In the genomic region with DNA sequence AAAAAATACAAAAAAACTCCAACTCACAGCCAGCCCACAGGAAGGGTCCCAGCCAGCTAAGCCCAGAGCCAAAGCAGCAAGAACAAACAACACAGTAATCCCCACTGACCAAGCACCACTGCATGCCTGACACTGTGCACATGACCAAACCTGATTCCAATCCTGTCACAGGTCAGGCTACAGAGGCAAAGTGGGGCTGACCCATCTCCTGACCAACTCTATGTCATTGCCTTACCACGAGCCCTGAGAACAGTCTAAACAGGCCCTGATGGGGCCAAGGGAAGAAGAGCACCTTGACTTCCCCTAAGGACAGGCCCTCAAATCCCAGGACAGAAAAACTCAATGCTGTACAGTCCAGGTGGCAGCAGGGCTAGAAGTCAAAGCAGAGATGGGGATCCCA, we compare ENCODE assay signal across 8 cellular contexts. TPM values are rescaled to one million over a fixed set of nuclear protein-coding genes. Genes with fewer than 3 reads are reported as not detected.
DNase-seq lines count a peak whose midpoint lies in the region; ATAC-seq and TF ChIP-seq lines count a peak whose summit lies in the region.

No MANE protein-coding gene starts in this region.

- POLR2A ChIA-PET in GM10248 (lab: Yijun Ruan, JAX) = interaction anchor here (0.7 to 1.2 kb wide), 2 partner anchors 11 to 75 kb away, joined by 4 to 5 read pairs; no protein-coding TSS in a partner anchor

- no peak for ATAC-seq in right cardiac atrium
- no peak for ATAC-seq in left ventricle myocardium superior
- no peak for ATAC-seq in HG03521 (IDR thresholded peaks at IDR 0.05; ENCODE audit: unreplicated experiment)
- ATAC-seq in HG02981 (IDR thresholded peaks at IDR 0.05; ENCODE audit: unreplicated experiment) = no peak

- H3K27me3 ChIP-seq in right cardiac atrium (ENCODE audit: control insufficient read depth, insufficient read depth) (no peaks in the 10 kb centered on the region), dorsolateral prefrontal cortex (no peaks in the 10 kb centered on the region)

- DNase-seq in right cardiac atrium (no peak), left ventricle myocardium superior (no peak), dorsolateral prefrontal cortex (peak in 1 of 10 donors; percentile 33), GM10248 (ENCODE audit: extremely low spot score) (no peak)
- no peak for DNase-seq in activated effector memory CD4-positive, alpha-beta T cell treated with Interleukin-2 at 50 U/mL for 16 hours

- WGBS in right cardiac atrium = 77% methylated on average over 1 of the region's 1 CpG
- 94 to 100% methylated on average over 1 of the region's 1 CpG for WGBS in mesodermal cell (ENCODE audit: insufficient coverage in 2 of 2), 2 experiments

- H3K4me3 ChIP-seq in right cardiac atrium (ENCODE audit: low read length) (peak overlapping the region; percentile 16), dorsolateral prefrontal cortex (peak overlapping the region in 43 of 59 donors; percentile 9 to 100 (median 93)), mesodermal cell (ENCODE audit: extremely low read depth, insufficient read depth, low read length, poor library complexity, severe bottlenecking) (peak overlapping the region; percentile 85)

- H3K27ac ChIP-seq in right cardiac atrium (ENCODE audit: low read length) (peak overlapping the region; percentile 67), dorsolateral prefrontal cortex (peak overlapping the region in 57 of 59 donors; percentile 4 to 98 (median 93)), mesodermal cell (ENCODE audit: low read depth, low read length, severe bottlenecking) (no peak overlapping the region)

- CTCF ChIA-PET in GM10248 (lab: Yijun Ruan, JAX) = no interaction called here

- H3K4me1 ChIP-seq in right cardiac atrium (ENCODE audit: control insufficient read depth, insufficient read depth, low read length) (peaks cover 11% of the 10 kb centered on the region), mesodermal cell (ENCODE audit: control insufficient read depth, insufficient read depth, low read length, poor library complexity, severe bottlenecking) (peaks cover 10% of the 10 kb centered on the region)

- TF ChIP-seq CTCF in dorsolateral prefrontal cortex (IDR thresholded peaks at IDR 0.05 in 54 of 56, conservative IDR thresholded peaks at IDR 0.05 in 2 of 56; ENCODE audit: low read depth in 1 of 56, partially characterized antibody in 56 of 56) (no peak), GM10248 (IDR thresholded peaks at IDR 0.05; ENCODE audit: control extremely low read depth, extremely low read depth, low read depth, missing control alignments) (no peak)

- intact Hi-C loops in right cardiac atrium (cut with DNase I) = loop anchor here in 1 of 4 donors (10.0 kb wide), 1 partner anchor 71 kb away; a partner anchor contains a TSS
- intact Hi-C loops in left ventricle myocardium superior (cut with micrococcal nuclease) = no loop called here
- intact Hi-C loops in dorsolateral prefrontal cortex (cut with DNase I) = loop anchor here (5.0 to 10.0 kb wide), 3 partner anchors 39 to 229 kb away; a partner anchor contains a TSS

- H3K9me3 ChIP-seq in right cardiac atrium (ENCODE audit: control insufficient read depth, low read length) = no peaks in the 10 kb centered on the region
- H3K9me3 ChIP-seq in mesodermal cell (ENCODE audit: control insufficient read depth, low read length) = peaks cover 16% of the 10 kb centered on the region

- peaks cover 70% of the 10 kb centered on the region for H3K36me3 ChIP-seq in mesodermal cell (ENCODE audit: control insufficient read depth, insufficient read depth, low read length)

RNA-seq across cellular contexts. Expression of a gene that starts 2.4 kb away (rescaled TPM):
- total RNA-seq in right cardiac atrium (10 to 100 TPM; 55.0 to 91.9 (median 79.7) TPM), left ventricle myocardium superior (58.3 TPM), dorsolateral prefrontal cortex (100 to 1,000 TPM in 93 of 120 experiments, 10 to 100 TPM in 27; 61.5 to 278 (median 121) TPM)
- 34.1 TPM for polyA plus RNA-seq in right cardiac atrium
- polyA plus RNA-seq in mesodermal cell (2013, experiment 1 of 2) = 96.0 TPM
- 87.3 TPM for polyA plus RNA-seq in mesodermal cell (2013, experiment 2 of 2)

RNA-seq across cellular contexts. Expression of a gene that starts 41.9 kb away (rescaled TPM):
- 10 to 100 TPM in 3 of 4 donors, 1 to 10 TPM in 1; 8.8 to 12.0 (median 11.6) TPM for total RNA-seq in right cardiac atrium
- polyA plus RNA-seq in right cardiac atrium = 10.3 TPM
- total RNA-seq in left ventricle myocardium superior = 12.0 TPM
- 10 to 100 TPM in 116 of 120 experiments, 1 to 10 TPM in 4; 4.3 to 38.8 (median 21.8) TPM for total RNA-seq in dorsolateral prefrontal cortex
- polyA plus RNA-seq in mesodermal cell (2013, experiment 1 of 2) = 39.8 TPM
- polyA plus RNA-seq in mesodermal cell (2013, experiment 2 of 2) = 31.9 TPM

RNA-seq across cellular contexts. Expression of a gene that starts 59.3 kb away (rescaled TPM):
- total RNA-seq in right cardiac atrium (10 to 100 TPM; 59.4 to 62.1 (median 60.6) TPM), left ventricle myocardium superior (62.9 TPM), dorsolateral prefrontal cortex (100 to 1,000 TPM in 83 of 120 experiments, 10 to 100 TPM in 37; 83.5 to 136 (median 104) TPM)
- polyA plus RNA-seq in right cardiac atrium = 26.0 TPM
- 72.4 TPM for polyA plus RNA-seq in mesodermal cell (2013, experiment 1 of 2)
- 61.0 TPM for polyA plus RNA-seq in mesodermal cell (2013, experiment 2 of 2)

RNA-seq across cellular contexts. Expression of a gene that starts 60.0 kb away (rescaled TPM):
- total RNA-seq in right cardiac atrium = 10 to 100 TPM; 13.9 to 18.5 (median 16.4) TPM
- polyA plus RNA-seq in right cardiac atrium = 10.2 TPM
- total RNA-seq in left ventricle myocardium superior = 18.3 TPM
- total RNA-seq in dorsolateral prefrontal cortex = 10 to 100 TPM in 107 of 120 experiments, 1 to 10 TPM in 13; 4.9 to 22.3 (median 13.5) TPM
- polyA plus RNA-seq in mesodermal cell (2013, experiment 1 of 2) = 27.9 TPM
- 25.8 TPM for polyA plus RNA-seq in mesodermal cell (2013, experiment 2 of 2)

Comparison
In these comparisons a context has a peak if more than half of its experiments do, and no peak if none do; other contexts are left out.
1. H3K4me3 ChIP-seq: peak in every context shown above with its lines; median percentile 93 in dorsolateral prefrontal cortex; 85 in mesodermal cell; 16 in right cardiac atrium.